Comparison of ENCODE assay signal across 8 cellular contexts in genomic region chr3:66816110-66816761, GRCh38.
DNase-seq lines count a peak whose midpoint lies in the region; ATAC-seq and FAIRE-seq lines count a peak whose summit lies in the region.

No MANE protein-coding gene starts in this region.

- H4K5ac ChIP-seq in mesendoderm (ENCODE audit: low read length), result no peak overlapping the region

- H3K27ac ChIP-seq in mesendoderm (ENCODE audit: low read depth, low read length), result no peak overlapping the region

- no peak overlapping the region for H3K4me3 ChIP-seq in mesendoderm (ENCODE audit: low read length)

- peak; percentile 72 for ATAC-seq in GM21360 (IDR thresholded peaks at IDR 0.05; ENCODE audit: unreplicated experiment)

- no peak overlapping the region for H3K23ac ChIP-seq in mesendoderm (ENCODE audit: low read length)

- H3K18ac ChIP-seq in mesendoderm (ENCODE audit: low read length), result peak overlapping the region; percentile 68

- FAIRE-seq in endometrium (lab: Jason Lieb, UNC), result peak; percentile 95

- H3K4me1 ChIP-seq in mesendoderm (ENCODE audit: control insufficient read depth, low read depth, low read length), result peaks cover 17% of the 10 kb centered on the region

- no peak overlapping the region for H3K56ac ChIP-seq in mesendoderm (ENCODE audit: low read length)

- WGBS in mesendoderm (ENCODE audit: extremely low coverage, insufficient coverage, low lambda C conversion rate), result no CpG with 5 or more reads among the region's 4 CpGs

- H3K27me3 ChIP-seq in mesendoderm (ENCODE audit: insufficient read depth, low read length, poor library complexity), result no peaks in the 10 kb centered on the region

- peak; percentile 15 for DNase-seq in DMS79 (lab: John Stamatoyannopoulos, UW)
- peak; percentile 24 for DNase-seq in M059J (ENCODE audit: low read depth)
- DNase-seq in RPMI8226, result peak; percentile 15
- peak; percentile 88 for DNase-seq in mesendoderm
- DNase-seq in stimulated activated CD4-positive, alpha-beta T cell treated with anti-CD3 and anti-CD28 coated beads, Interleukin-4, amount 100 ng/mL, for 1 hour, result no peak
- no peak for DNase-seq in activated gamma-delta T cell treated with Interleukin-2 at 50 U/mL for 16 hours

- H3K4ac ChIP-seq in mesendoderm (ENCODE audit: low read depth, low read length), result peak overlapping the region; percentile 55

- no peaks in the 10 kb centered on the region for H3K79me2 ChIP-seq in mesendoderm (ENCODE audit: control insufficient read depth, insufficient read depth, low read length)

- H3K4me2 ChIP-seq in mesendoderm (ENCODE audit: low read length), result no peak overlapping the region

- no peak overlapping the region for H2BK5ac ChIP-seq in mesendoderm (ENCODE audit: low read length)

- no peak overlapping the region for H2BK120ac ChIP-seq in mesendoderm (ENCODE audit: low read depth, low read length)

- H3K79me1 ChIP-seq in mesendoderm (ENCODE audit: low read length), result no peaks in the 10 kb centered on the region

- no peak overlapping the region for H3K9ac ChIP-seq in mesendoderm (ENCODE audit: low read length)

- no peak overlapping the region for H4K8ac ChIP-seq in mesendoderm (ENCODE audit: low read depth, low read length)

- no peak overlapping the region for H2BK15ac ChIP-seq in mesendoderm (replicated peaks; ENCODE audit: low read depth)

- H3K36me3 ChIP-seq in mesendoderm (ENCODE audit: control insufficient read depth, insufficient read depth, low read length), result no peaks in the 10 kb centered on the region

- no peak overlapping the region for H2AK5ac ChIP-seq in mesendoderm (ENCODE audit: low read length)

Comparison
In these comparisons a context has a peak if more than half of its experiments do, and no peak if none do; other contexts are left out.
1. DNase-seq: peak in DMS79 (single experiment), M059J (single experiment), RPMI8226 (single experiment) and mesendoderm (single experiment); none in stimulated activated CD4-positive, alpha-beta T cell treated with anti-CD3 and anti-CD28 coated beads, Interleukin-4, amount 100 ng/mL, for 1 hour (single experiment) and activated gamma-delta T cell treated with Interleukin-2 at 50 U/mL for 16 hours (single experiment).